In genomic region chr3:108420926-108421325, GRCh38 we compare ENCODE assay signal across 17 cellular contexts.
DNase-seq lines count a peak whose midpoint lies in the region; TF ChIP-seq lines count a peak whose summit lies in the region.
"Had no signal": no experiment of that assay in that cellular context is flagged by ENCODE, and none has a peak within 500 bp of the region (broad histone marks: within the 10 kb centered on the region; RNA-seq: fewer than 3 reads in every experiment).

No MANE protein-coding gene starts in this region.

- WGBS in trophoblast cell (ENCODE audit: extremely low coverage, insufficient coverage, insufficient read length), result no CpG with 5 or more reads among the region's 2 CpGs

- H3K27me3 ChIP-seq in trophoblast cell (ENCODE audit: insufficient read depth, low read length), result no peaks in the 10 kb centered on the region
- H3K27me3 ChIP-seq: heart left ventricle, upper lobe of left lung had no signal

- no peak overlapping the region for H3K4me2 ChIP-seq in trophoblast cell (ENCODE audit: low read length)

- H3K14ac ChIP-seq in trophoblast cell (ENCODE audit: low read length), result no peak overlapping the region

- no peak overlapping the region for H4K12ac ChIP-seq in trophoblast cell (ENCODE audit: low read depth, low read length)

- no peaks in the 10 kb centered on the region for H3K36me3 ChIP-seq in trophoblast cell (ENCODE audit: control insufficient read depth in 1 of 2, insufficient read depth in 2 of 2, low read length in 2 of 2)
- H3K36me3 ChIP-seq: HAP-1, heart left ventricle, left ventricle myocardium inferior, upper lobe of left lung had no signal

- no peaks in the 10 kb centered on the region for H3K9me3 ChIP-seq in trophoblast cell (ENCODE audit: insufficient read depth, low read depth, low read length)
- H3K9me3 ChIP-seq: HAP-1, heart left ventricle, left ventricle myocardium inferior, upper lobe of left lung had no signal

- H3K23ac ChIP-seq in trophoblast cell (ENCODE audit: low read length), result no peak overlapping the region

- no peaks in the 10 kb centered on the region for H3K79me2 ChIP-seq in trophoblast cell (ENCODE audit: control insufficient read depth, insufficient read depth, low read length, poor library complexity)

- H3K4me3 ChIP-seq in cardiac fibroblast (replicated peaks in 1 of 2; ENCODE audit: low read depth in 2 of 2, low read length in 2 of 2) (no peak overlapping the region), trophoblast cell (ENCODE audit: low read depth, low read length) (no peak overlapping the region)
- H3K4me3 ChIP-seq: HAP-1, heart left ventricle, left ventricle myocardium inferior, SK-N-MC, skin epidermis, upper lobe of left lung had no signal

- peaks cover 0 to 2% of the 10 kb centered on the region in 2 experiments for H3K4me1 ChIP-seq in trophoblast cell (ENCODE audit: control insufficient read depth in 1 of 2, insufficient read depth in 2 of 2, low read length in 2 of 2)
- H3K4me1 ChIP-seq: HAP-1, heart left ventricle, left ventricle myocardium inferior, upper lobe of left lung had no signal

- TF ChIP-seq CTCF in cardiac fibroblast (IDR thresholded peaks at IDR 0.05; ENCODE audit: low read depth, low read length), result no peak

- H2AK5ac ChIP-seq in trophoblast cell (ENCODE audit: low read length), result no peak overlapping the region

- no peak overlapping the region for H4K8ac ChIP-seq in trophoblast cell (ENCODE audit: low read depth, low read length)

- no peak overlapping the region for H2AFZ ChIP-seq in trophoblast cell (ENCODE audit: insufficient read depth, low read length, poor library complexity)

- no peak overlapping the region for H3K4ac ChIP-seq in trophoblast cell (ENCODE audit: low read depth, low read length)

- DNase-seq in activated T-cell treated with anti-CD3 and anti-CD28 coated beads for 48 hours (ENCODE audit: low read depth) (peak; percentile 3), OCI-M1 (lab: John Stamatoyannopoulos, UW) (peak; percentile 88), cardiac fibroblast (ENCODE audit: low read depth in 2 of 2) (peak; percentile 84 to 87), trophoblast cell (peak; percentile 61 to 66), hypothalamus (lab: John Stamatoyannopoulos, UW) (no peak), HuH-7.5 (ENCODE audit: low spot score) (no peak), NAMALWA (ENCODE audit: low spot score) (no peak)
- no peak for DNase-seq in activated T-cell treated with anti-CD3 and anti-CD28 coated beads, Interleukin-2, amount 50 U/mL, for 48 hours
- DNase-seq: activated naive CD4-positive, alpha-beta T cell; heart left ventricle; left ventricle myocardium inferior; NCI-H146; NCI-H69; upper lobe of left lung had no signal

- no peak overlapping the region for H2BK12ac ChIP-seq in trophoblast cell (ENCODE audit: low read length)

- H3K27ac ChIP-seq in trophoblast cell (ENCODE audit: low read depth, low read length), result no peak overlapping the region
- H3K27ac ChIP-seq: heart left ventricle, left ventricle myocardium inferior, SK-N-MC, skin epidermis, upper lobe of left lung had no signal

- no peak overlapping the region for H3K18ac ChIP-seq in trophoblast cell (ENCODE audit: low read length)

- H3K79me1 ChIP-seq in trophoblast cell (ENCODE audit: low read length), result no peaks in the 10 kb centered on the region

- no peak overlapping the region for H4K91ac ChIP-seq in trophoblast cell (ENCODE audit: low read depth, low read length)

- H2BK5ac ChIP-seq in trophoblast cell (ENCODE audit: low read depth, low read length, poor library complexity), result no peak overlapping the region

- H2BK120ac ChIP-seq in trophoblast cell (ENCODE audit: insufficient read depth, low read length, poor library complexity), result no peak overlapping the region

- H3K9ac ChIP-seq in trophoblast cell (ENCODE audit: low read length), result no peak overlapping the region

Comparison
In these comparisons a context has a peak if more than half of its experiments do, and no peak if none do; other contexts are left out.
1. DNase-seq: peak in activated T-cell treated with anti-CD3 and anti-CD28 coated beads for 48 hours (single experiment), OCI-M1 (single experiment), cardiac fibroblast (2 of 2) and trophoblast cell (2 of 2); none in activated T-cell treated with anti-CD3 and anti-CD28 coated beads, Interleukin-2, amount 50 U/mL, for 48 hours (0 of 2), hypothalamus (0 of 51), HuH-7.5 (single experiment) and NAMALWA (single experiment).